13 cellular contexts compared by ENCODE assay signal in the genomic region with DNA sequence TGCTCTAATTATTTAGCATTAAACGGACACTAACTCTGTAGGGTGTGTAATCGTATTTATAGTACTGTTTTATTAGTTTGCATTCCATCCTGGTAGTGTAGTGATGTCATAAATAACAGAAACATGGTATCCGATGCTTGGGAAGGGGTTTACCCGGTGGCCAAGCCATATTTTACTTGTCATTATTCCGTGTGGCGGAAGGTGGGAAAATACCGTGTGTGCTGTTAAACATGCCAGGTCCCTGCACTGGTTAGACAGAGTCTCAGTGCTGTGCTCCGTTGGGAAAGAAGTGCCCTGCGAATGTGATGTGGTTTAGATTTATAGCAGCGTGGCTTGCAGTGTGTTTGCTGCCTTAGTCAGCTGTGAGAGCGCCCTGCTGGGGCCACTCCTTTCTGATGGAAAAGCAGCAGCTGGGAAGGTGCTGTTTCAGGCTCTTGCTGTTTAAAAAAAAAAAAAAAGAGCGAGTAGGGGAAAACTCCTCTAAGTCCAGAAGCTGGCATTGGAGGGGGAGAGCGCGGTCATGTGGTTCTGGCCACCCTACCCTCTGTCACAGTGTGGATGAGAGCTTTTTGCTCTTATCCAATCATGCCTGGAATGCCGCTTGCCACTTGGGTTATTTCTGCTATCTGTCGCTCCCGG.
A peak's percentile ranks its signal among the peaks of the same experiment; 100 is the strongest.
DNase-seq lines count a peak whose midpoint lies in the region; ATAC-seq and TF ChIP-seq lines count a peak whose summit lies in the region.
"Had no signal": no experiment of that assay in that cellular context is flagged by ENCODE, and none has a peak within 500 bp of the region (broad histone marks: within the 10 kb centered on the region; RNA-seq: fewer than 3 reads in every experiment).

No MANE protein-coding gene starts in this region.

- no peak overlapping the region for H2BK120ac ChIP-seq in IMR-90 (ENCODE audit: low read depth, low read length)

- TF ChIP-seq RAD21 in IMR-90 (IDR thresholded peaks at IDR 0.05; ENCODE audit: low read length): no peak

- H4K20me1 ChIP-seq in IMR-90 (ENCODE audit: insufficient read depth, low read length): no peaks in the 10 kb centered on the region

- intact Hi-C loops in IMR-90 (cut with micrococcal nuclease): no loop called here
- intact Hi-C loops in gastrocnemius medialis (cut with DNase I; ENCODE audit: low total_unique reads): loop anchor here (1.0 to 10.0 kb wide), 4 partner anchors 56 to 380 kb away; no protein-coding TSS in a partner anchor
- intact Hi-C loops in Calu3 (cut with micrococcal nuclease; ENCODE audit: unreplicated experiment): no loop called here

- H3K9me3 ChIP-seq in IMR-90 (ENCODE audit: control insufficient read depth, insufficient read depth, low read length) (no peaks in the 10 kb centered on the region), gastrocnemius medialis (no peaks in the 10 kb centered on the region)
- H3K9me3 ChIP-seq: testis had no signal

- no peak overlapping the region; the same call in 1 of the 2 replicates for H2BK20ac ChIP-seq in IMR-90 (ENCODE audit: low read depth, low read length)

- H3K27me3 Mint-ChIP-seq in Calu3 (ENCODE audit: unreplicated experiment): no peaks in the 10 kb centered on the region
- H3K27me3 Mint-ChIP-seq: activated naive CD8-positive, alpha-beta T cell had no signal

- POLR2A ChIA-PET in IMR-90 (lab: Charles Lee; ENCODE audit: unreplicated experiment): no interaction called here

- H3K56ac ChIP-seq in IMR-90 (ENCODE audit: extremely low read depth, insufficient read depth, low read length): no peak overlapping the region

- peak overlapping the region; percentile 39 for H2AK9ac ChIP-seq in IMR-90 (replicated peaks; ENCODE audit: low read depth, low read length, poor library complexity)

- TF ChIP-seq CTCF in IMR-90 (conservative IDR thresholded peaks at IDR 0.05; ENCODE audit: low read depth, low read length) (no peak), gastrocnemius medialis (IDR thresholded peaks at IDR 0.05 in 4 of 5, conservative IDR thresholded peaks at IDR 0.05 in 1 of 5) (no peak), Calu3 (IDR thresholded peaks at IDR 0.05; ENCODE audit: unreplicated experiment) (no peak)

- H3K9ac ChIP-seq in IMR-90 (ENCODE audit: low read depth, low read length): no peak overlapping the region

- no peak overlapping the region for H3K18ac ChIP-seq in IMR-90 (ENCODE audit: low read depth, low read length)

- H2AFZ ChIP-seq in IMR-90 (replicated peaks; ENCODE audit: low read length, poor library complexity): peak overlapping the region; percentile 14

- no peak overlapping the region for H3K4ac ChIP-seq in IMR-90 (ENCODE audit: low read depth, low read length)

- 47% methylated on average over 5 of the region's 17 CpGs; no CpG with 5 or more reads in 1 of the 2 experiments for WGBS in IMR-90 (ENCODE audit: extremely low coverage in 2 of 2, insufficient read length in 1 of 2), 2 experiments

- ATAC-seq in IMR-90 (ENCODE audit: low read depth): peak; percentile 47; the same call in 1 of the 2 replicates
- peak; percentile 71 for ATAC-seq in gastrocnemius medialis
- ATAC-seq in GM21576 (IDR thresholded peaks at IDR 0.05; ENCODE audit: unreplicated experiment): no peak
- ATAC-seq in GM18867 (IDR thresholded peaks at IDR 0.05; ENCODE audit: unreplicated experiment): no peak
- ATAC-seq: T-cell had no signal

- no peaks in the 10 kb centered on the region for H3K9me1 ChIP-seq in IMR-90 (ENCODE audit: insufficient read depth, low read length)

- peak overlapping the region; percentile 23; the same call in 1 of the 2 replicates for H3K4me2 ChIP-seq in IMR-90 (ENCODE audit: low read depth, low read length)

- H3K36me3 ChIP-seq in IMR-90 (ENCODE audit: control insufficient read depth, insufficient read depth, low read length): peaks cover 1% of the 10 kb centered on the region
- H3K36me3 ChIP-seq in gastrocnemius medialis: no peaks in the 10 kb centered on the region

- BruUV-seq in IMR-90 (replicated peaks; lab: Mats Ljungman, UMichigan) (no TSS peak), Calu3 (replicated peaks; lab: Mats Ljungman, UMichigan) (no TSS peak)

- TF ChIP-seq POLR2A in IMR-90 (IDR thresholded peaks at IDR 0.05; ENCODE audit: low read depth, low read length): no peak
- peak; percentile 66 to 73 for TF ChIP-seq POLR2A in gastrocnemius medialis (IDR thresholded peaks at IDR 0.05)

- peaks cover 2% of the 10 kb centered on the region for H3K4me1 Mint-ChIP-seq in Calu3 (ENCODE audit: low read depth, unreplicated experiment)
- H3K4me1 Mint-ChIP-seq: T-cell had no signal

- in situ Hi-C loops in IMR-90 (cut with MboI; ENCODE audit: low sequenced_read_pairs): no loop called here
- in situ Hi-C loops in gastrocnemius medialis (cut with MboI; ENCODE audit: low sequenced_read_pairs in 4 of 4): loop anchor here in 1 of 4 donors (10.0 kb wide), 1 partner anchor 70 kb away; no protein-coding TSS in a partner anchor

- 0 out of 2 replicates have a peak overlapping the region, but pooled peaks have one; percentile 50 for H3K14ac ChIP-seq in IMR-90 (replicated peaks; ENCODE audit: low read depth, low read length)

- H3K4me1 ChIP-seq in IMR-90 (ENCODE audit: control insufficient read depth, insufficient read depth, low read length): peaks cover 9% of the 10 kb centered on the region; the same call in 1 of the 2 replicates
- peaks cover 10 to 18% of the 10 kb centered on the region in 2 donors for H3K4me1 ChIP-seq in gastrocnemius medialis
- H3K4me1 ChIP-seq: testis had no signal

- no peak overlapping the region for H4K8ac ChIP-seq in IMR-90 (ENCODE audit: low read depth in 2 of 2, low read length in 2 of 2)

- DNase-seq in IMR-90 (peak; percentile 51), astrocyte of the hippocampus (ENCODE audit: low read depth, low spot score) (peak; percentile 47), islet precursor cell (peak; percentile 76), gastrocnemius medialis (peak; percentile 77 to 90), Calu3 (no peak), NCI-H2081 (lab: John Stamatoyannopoulos, UW) (no peak)
- DNase-seq: NCI-H1048, nucleus accumbens, T-cell, testis had no signal

- H3K27ac ChIP-seq in IMR-90 (ENCODE audit: insufficient read depth, low read length): no peak overlapping the region
- peak overlapping the region; percentile 91 to 97 (median 93) for H3K27ac ChIP-seq in gastrocnemius medialis
- H3K27ac ChIP-seq: testis had no signal

- no peak overlapping the region for H2BK15ac ChIP-seq in IMR-90 (ENCODE audit: low read depth, low read length)

- no peak overlapping the region for H4K5ac ChIP-seq in IMR-90 (ENCODE audit: low read depth, low read length)

- H3K79me1 ChIP-seq in IMR-90 (ENCODE audit: low read depth in 1 of 2, low read length in 2 of 2): no peaks in the 10 kb centered on the region

- peaks cover 27% of the 10 kb centered on the region for H3K36me3 Mint-ChIP-seq in Calu3 (ENCODE audit: insufficient read depth, unreplicated experiment)
- H3K36me3 Mint-ChIP-seq: activated naive CD8-positive, alpha-beta T cell had no signal

- H3K23ac ChIP-seq in IMR-90 (ENCODE audit: low read depth, low read length): no peak overlapping the region

- no peak overlapping the region for H3K4me3 Mint-ChIP-seq in Calu3 (ENCODE audit: low read depth, unreplicated experiment)
- H3K4me3 Mint-ChIP-seq: activated naive CD8-positive, alpha-beta T cell; T-cell had no signal

- H2BK5ac ChIP-seq in IMR-90 (ENCODE audit: low read depth, low read length, poor library complexity, severe bottlenecking): no peak overlapping the region

- H3K4me3 ChIP-seq in IMR-90 (ENCODE audit: insufficient read depth, low read depth, low read length) (no peak overlapping the region), gastrocnemius medialis (peak overlapping the region; percentile 62 to 76 (median 68))

- H3K27ac Mint-ChIP-seq in Calu3 (ENCODE audit: unreplicated experiment): no peak overlapping the region
- H3K27ac Mint-ChIP-seq: activated naive CD8-positive, alpha-beta T cell; T-cell had no signal

- H3K27me3 ChIP-seq in IMR-90 (ENCODE audit: control insufficient read depth, insufficient read depth, low read length): no peaks in the 10 kb centered on the region
- H3K27me3 ChIP-seq in gastrocnemius medialis: no peaks in the 10 kb centered on the region
- H3K27me3 ChIP-seq: testis had no signal

- H3K9me3 Mint-ChIP-seq in Calu3 (ENCODE audit: low read depth, unreplicated experiment): no peaks in the 10 kb centered on the region
- H3K9me3 Mint-ChIP-seq: T-cell had no signal

- H2AK5ac ChIP-seq in IMR-90 (ENCODE audit: low read depth, low read length): peak overlapping the region; percentile 6; the same call in 1 of the 2 replicates

- CTCF ChIA-PET in IMR-90 (lab: Yijun Ruan, JAX) (no interaction called here), Calu3 (lab: Charles Lee) (interaction anchor here (1.0 kb wide), 1 partner anchor 8 kb away, joined by 6 read pairs; no protein-coding TSS in a partner anchor)

- H4K91ac ChIP-seq in IMR-90 (ENCODE audit: insufficient read depth, low read depth, low read length): no peak overlapping the region

- dilution Hi-C loops in IMR-90 (cut with HindIII; ENCODE audit: low sequenced_read_pairs, unreplicated experiment): no loop called here

TF ChIP-seq in IMR-90, 13 proteins besides CTCF, POLR2A, EP300 and RAD21 (continues in another document):
- TF ChIP-seq RFX5 (IDR thresholded peaks at IDR 0.05; ENCODE audit: low read depth, low read length) (no peak), RCOR1 (IDR thresholded peaks at IDR 0.05; ENCODE audit: insufficient replicate concordance, low read length) (no peak), NFE2L2 (IDR thresholded peaks at IDR 0.05; ENCODE audit: low read depth, low read length) (no peak), CEBPB (IDR thresholded peaks at IDR 0.05; ENCODE audit: low read depth, low read length) (no peak), CHD1 (IDR thresholded peaks at IDR 0.05; ENCODE audit: low read depth, low read length) (no peak), MAFK (IDR thresholded peaks at IDR 0.05; ENCODE audit: low read depth, low read length) (no peak), FOS (IDR thresholded peaks at IDR 0.05; ENCODE audit: low read depth, low read length) (no peak), ELK1 (IDR thresholded peaks at IDR 0.05; ENCODE audit: borderline replicate concordance, low read depth, low read length) (no peak)

Comparison
In these comparisons a context has a peak if more than half of its experiments do, and no peak if none do; other contexts are left out.
1. ATAC-seq: peak in IMR-90 (single experiment) and gastrocnemius medialis (2 of 2); none in GM21576 (single experiment) and GM18867 (single experiment).
2. DNase-seq: peak in IMR-90 (single experiment), astrocyte of the hippocampus (single experiment), islet precursor cell (single experiment) and gastrocnemius medialis (2 of 2); none in Calu3 (single experiment) and NCI-H2081 (0 of 2).